Comparison of ENCODE assay signal across 4 cellular contexts in genomic region chr15:43728053-43728725, GRCh38. TPM values are rescaled to one million over a fixed set of nuclear protein-coding genes. Genes with fewer than 3 reads are reported as not detected.
"Had no signal": no experiment of that assay in that cellular context is flagged by ENCODE, and none has a peak within 500 bp of the region (broad histone marks: within the 10 kb centered on the region; RNA-seq: fewer than 3 reads in every experiment).

No MANE protein-coding gene starts in this region.

RNA-seq across cellular contexts. Expression of gene CKMT1A, which starts 34.5 kb away (rescaled TPM):
- total RNA-seq: activated CD4-positive, alpha-beta memory T cell treated with anti-CD3 and anti-CD28 coated beads, Interleukin-2, amount 10 ng/mL, durations not matched to agents 7 days and 5 days; activated naive CD8-positive, alpha-beta T cell treated with anti-CD3 and anti-CD28 coated beads, Interleukin-2, amount 10 ng/mL, durations not matched to agents 7 days and 5 days; natural killer cell treated with Interleukin-12 subunit alpha and Interleukin-12 subunit beta and Interleukin-15 and Interleukin-18, amount 100 ng/mL, for 72 hours had no signal
- polyA plus RNA-seq: spleen had no signal
